In genomic region chrX:49019050-49019449, GRCh38 we compare ENCODE assay signal across 1 cellular context.
TF ChIP-seq lines count a peak whose summit lies in the region.

No MANE protein-coding gene starts in this region.

TF ChIP-seq in GM12878, 131 proteins besides CTCF, POLR2A, EP300 and RAD21:
- no peak for TF ChIP-seq PML (IDR thresholded peaks at IDR 0.05; ENCODE audit: low read length)
- peak; percentile 34; the same call in 1 of the 2 replicates for TF ChIP-seq JUNB (IDR thresholded peaks at IDR 0.05)
- TF ChIP-seq RUNX3 (IDR thresholded peaks at IDR 0.05; ENCODE audit: low read length) = peak; percentile 58; the same call in 1 of the 2 replicates
TF ChIP-seq in GM12878: peak in this region for 2.
